ENCODE assay signal across 8 cellular contexts in the genomic region with DNA sequence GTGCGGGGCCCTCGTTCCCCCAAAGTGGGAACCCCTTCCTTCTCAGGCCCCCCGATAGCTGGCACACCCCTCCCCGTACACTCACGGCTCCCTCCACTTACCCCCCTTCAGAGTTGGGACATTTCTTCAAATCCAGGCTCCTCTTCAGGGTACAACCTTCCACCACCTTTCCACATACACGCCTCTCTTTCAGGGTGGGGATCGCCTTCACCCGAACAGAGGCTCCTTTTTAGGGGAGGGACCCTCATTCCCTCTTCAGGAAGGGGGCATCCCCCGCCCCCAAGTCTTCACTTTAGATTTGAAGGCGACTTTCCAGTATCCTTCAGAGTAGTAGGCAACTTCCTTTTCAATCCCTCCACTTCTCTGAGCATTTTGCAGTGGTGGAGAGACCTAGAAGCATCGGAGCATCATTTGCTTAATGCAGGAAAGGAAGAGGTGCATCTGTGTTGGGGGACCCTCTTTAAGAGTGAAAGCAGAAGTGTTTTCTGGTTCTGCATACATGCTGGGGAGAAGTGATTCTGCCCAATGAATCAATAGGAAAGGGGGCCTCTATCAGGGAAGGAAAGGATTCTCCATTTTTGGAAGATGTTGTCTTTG. TPM values are rescaled to one million over a fixed set of nuclear protein-coding genes. Genes with fewer than 3 reads are reported as not detected.
A peak's percentile ranks its signal among the peaks of the same experiment; 100 is the strongest.
DNase-seq lines count a peak whose midpoint lies in the region; FAIRE-seq and TF ChIP-seq lines count a peak whose summit lies in the region.

No MANE protein-coding gene starts in this region.

- no peak overlapping the region; a peak in 1 of 7 replicates for H3K27ac Mint-ChIP-seq in H9

- H3K27me3 Mint-ChIP-seq in H9 (ENCODE audit: low read depth): peaks cover 1% of the 10 kb centered on the region; the same call in 1 of the 2 replicates

- H3K14ac ChIP-seq in H9 (ENCODE audit: insufficient read depth, low read length): peak overlapping the region; percentile 94

- no peak overlapping the region; the same call in 1 of the 2 replicates for H2BK15ac ChIP-seq in H9 (ENCODE audit: low read depth, low read length)

- H3K4me1 ChIP-seq in H9 (ENCODE audit: insufficient read depth, low read length) (no peaks in the 10 kb centered on the region; the same call in 1 of the 2 replicates), mononuclear cell (ENCODE audit: insufficient read depth, low read length) (peaks cover 34% of the 10 kb centered on the region)

- H3K9me3 ChIP-seq in H9 (ENCODE audit: control insufficient read depth, low read depth, low read length) (no peaks in the 10 kb centered on the region), mononuclear cell (ENCODE audit: low read depth, low read length) (no peaks in the 10 kb centered on the region)

- WGBS in H9 (ENCODE audit: extremely low coverage, insufficient read length, low lambda C conversion rate): no CpG with 5 or more reads among the region's 11 CpGs

- peaks cover 18% of the 10 kb centered on the region; the same call in 1 of the 2 replicates for H3K79me2 ChIP-seq in H9 (ENCODE audit: insufficient read depth, low read length)

- H4K8ac ChIP-seq in H9 (replicated peaks; ENCODE audit: insufficient read length, low read depth, low read length): no peak overlapping the region

- H2AK5ac ChIP-seq in H9 (ENCODE audit: insufficient read length, low read length): no peak overlapping the region

- peaks cover 4 to 13% of the 10 kb centered on the region in 2 experiments for H3K4me1 Mint-ChIP-seq in H9

- peak overlapping the region; percentile 71 for H3K9ac ChIP-seq in H9 (ENCODE audit: extremely low read depth, insufficient read length, low read length)

- H3K27ac ChIP-seq in H9 (ENCODE audit: insufficient read length, low read depth, low read length): no peak overlapping the region

- H3K23me2 ChIP-seq in H9 (ENCODE audit: insufficient read length, low read depth, low read length, poor library complexity, severe bottlenecking): peaks cover 9% of the 10 kb centered on the region

- H3K18ac ChIP-seq in H9 (ENCODE audit: insufficient read length, low read depth, low read length): no peak overlapping the region

- H3K23ac ChIP-seq in H9 (ENCODE audit: insufficient read length, low read depth, low read length): no peak overlapping the region

- no peak for TF ChIP-seq CTCF in H9 (conservative IDR thresholded peaks at IDR 0.05)

- no peak overlapping the region for H4K5ac ChIP-seq in H9 (ENCODE audit: insufficient read length, low read depth, low read length)

- no peak overlapping the region for H3K4me3 Mint-ChIP-seq in H9

- no peak for FAIRE-seq in HTR-8/SVneo (lab: Jason Lieb, UNC)

- no peak overlapping the region for H2BK120ac ChIP-seq in H9 (ENCODE audit: low read depth, low read length, poor library complexity, severe bottlenecking)

- H4K91ac ChIP-seq in H9 (ENCODE audit: insufficient read length, low read depth, low read length): no peak overlapping the region

- peak; percentile 49 for DNase-seq in NCI-H82 (lab: John Stamatoyannopoulos, UW)
- no peak for DNase-seq in NCI-H82 treated with DMSO at 0.1 percent for 48 hours (lab: John Stamatoyannopoulos, UW; ENCODE audit: unreplicated experiment)
- no peak for DNase-seq in H9
- DNase-seq in MV-4-11 (lab: John Stamatoyannopoulos, UW): peak; percentile 60
- peak; percentile 23 for DNase-seq in central memory CD4-positive, alpha-beta T cell
- DNase-seq in NCI-H2227 (lab: John Stamatoyannopoulos, UW; ENCODE audit: unreplicated experiment): no peak
- DNase-seq in HTR-8/SVneo (ENCODE audit: insufficient read length, low spot score): no peak

- no peak overlapping the region for H2BK12ac ChIP-seq in H9 (ENCODE audit: insufficient read length, low read depth, low read length)

- no peak overlapping the region for H3K4ac ChIP-seq in H9 (ENCODE audit: low read depth, low read length)

- H3K56ac ChIP-seq in H9 (ENCODE audit: insufficient read length, low read depth, low read length): no peak overlapping the region

- no peak overlapping the region for H2BK5ac ChIP-seq in H9 (ENCODE audit: insufficient read length, low read length)

- no peaks in the 10 kb centered on the region for H3K79me1 ChIP-seq in H9 (ENCODE audit: insufficient read depth, low read depth, low read length, poor library complexity, severe bottlenecking)

- no peak overlapping the region for H2AFZ ChIP-seq in H9 (ENCODE audit: low read length)

- H3K4me2 ChIP-seq in H9 (ENCODE audit: insufficient read depth, insufficient read length, low read length): peak overlapping the region; percentile 91

- H3K9me3 Mint-ChIP-seq in H9: no peaks in the 10 kb centered on the region

- no peak overlapping the region for H3T11ph ChIP-seq in H9 (ENCODE audit: low read length)

- H2BK20ac ChIP-seq in H9 (ENCODE audit: low read depth, low read length, poor library complexity, severe bottlenecking): no peak overlapping the region

- no peaks in the 10 kb centered on the region for H3K36me3 Mint-ChIP-seq in H9 (ENCODE audit: insufficient read depth in 1 of 3, low read depth in 3 of 3)

- no peaks in the 10 kb centered on the region for H4K20me1 ChIP-seq in H9 (ENCODE audit: control insufficient read depth, insufficient read depth, insufficient read length)

- H3K27me3 ChIP-seq in H9 (ENCODE audit: insufficient read depth, low read length) (no peaks in the 10 kb centered on the region), mononuclear cell (ENCODE audit: insufficient read depth, low read length) (no peaks in the 10 kb centered on the region)

- peak overlapping the region; percentile 79 for H3K4me3 ChIP-seq in mononuclear cell (ENCODE audit: low read length)

RNA-seq across cellular contexts. Expression of gene EML4, which starts 0.8 kb away (rescaled TPM):
- total RNA-seq in H9 (2021): 62.8 and 68.6 TPM in 2 replicates
- 178 TPM for total RNA-seq in mononuclear cell

Comparison
In these comparisons a context has a peak if more than half of its experiments do, and no peak if none do; other contexts are left out.
1. DNase-seq: peak in NCI-H82 (single experiment), MV-4-11 (single experiment) and central memory CD4-positive, alpha-beta T cell (single experiment); none in NCI-H82 treated with DMSO at 0.1 percent for 48 hours (single experiment), H9 (single experiment), NCI-H2227 (single experiment) and HTR-8/SVneo (single experiment).